14 cellular contexts compared by ENCODE assay signal in the genomic region with DNA sequence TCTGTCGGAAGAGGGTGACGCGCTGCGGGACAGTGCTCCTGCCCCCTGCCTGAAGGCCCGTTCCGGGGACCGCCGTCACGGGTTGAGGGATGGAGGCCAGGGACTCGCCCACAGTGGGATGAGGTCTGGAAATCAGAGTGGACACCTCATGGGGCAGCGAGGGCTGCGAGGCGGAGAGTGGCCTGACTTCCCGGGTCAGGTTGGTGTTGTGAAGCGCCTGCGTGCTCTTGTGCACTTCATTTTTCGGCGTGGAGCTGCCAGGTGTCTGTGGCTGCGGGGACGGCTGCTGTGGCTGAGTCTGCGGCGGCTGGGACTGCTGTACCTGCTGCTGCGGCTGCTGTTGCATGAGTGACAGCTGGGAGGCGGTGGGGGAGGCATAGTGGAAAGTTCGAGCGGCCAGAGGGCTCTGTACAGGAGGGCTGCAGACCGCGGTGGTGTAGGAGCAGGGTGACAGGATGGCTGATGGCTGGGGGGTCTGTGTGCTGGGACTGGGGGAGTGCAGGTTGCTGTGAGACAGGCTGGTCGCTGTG.
"Had no signal": no experiment of that assay in that cellular context is flagged by ENCODE, and none has a peak within 500 bp of the region (broad histone marks: within the 10 kb centered on the region; RNA-seq: fewer than 3 reads in every experiment).

No MANE protein-coding gene starts in this region.

- H3K4me1 Mint-ChIP-seq: activated CD4-positive, alpha-beta memory T cell treated with anti-CD3 and anti-CD28 coated beads, Interleukin-2, amount 10 ng/mL, durations not matched to agents 7 days and 5 days had no signal

- H3K4me1 ChIP-seq: breast epithelium, esophagus muscularis mucosa, left lung, right atrium auricular region had no signal

- H3K36me3 Mint-ChIP-seq: activated naive CD8-positive, alpha-beta T cell; type B pancreatic cell had no signal

- H3K27ac ChIP-seq: breast epithelium, dorsolateral prefrontal cortex, esophagus muscularis mucosa, left lung, right atrium auricular region had no signal

- H3K9me3 Mint-ChIP-seq: type B pancreatic cell had no signal

- H3K4me3 Mint-ChIP-seq: activated CD4-positive, alpha-beta memory T cell treated with anti-CD3 and anti-CD28 coated beads, Interleukin-2, amount 10 ng/mL, durations not matched to agents 7 days and 5 days; activated naive CD8-positive, alpha-beta T cell; T-helper 2 cell treated with Interferon-gamma antibody and Interleukin-4, amounts not matched to agents 5 μg/mL and 100 μg/mL, for 36 hours; type B pancreatic cell had no signal

- H3K27me3 Mint-ChIP-seq: activated CD4-positive, alpha-beta memory T cell treated with anti-CD3 and anti-CD28 coated beads, Interleukin-2, amount 10 ng/mL, durations not matched to agents 7 days and 5 days; activated naive CD8-positive, alpha-beta T cell; type B pancreatic cell had no signal

- DNase-seq: activated CD4-positive, alpha-beta memory T cell treated with anti-CD3 and anti-CD28 coated beads, Interleukin-2, amount 10 ng/mL, durations not matched to agents 7 days and 5 days; activated gamma-delta T cell; activated T-cell treated with anti-CD3 and anti-CD28 coated beads, Interleukin-2, amount 50 U/mL, for 48 hours; dorsolateral prefrontal cortex; mesenchymal stem cell; small intestine; substantia nigra had no signal

- ATAC-seq: left lung had no signal

- H3K4me3 ChIP-seq: breast epithelium, dorsolateral prefrontal cortex, esophagus muscularis mucosa, left lung, right atrium auricular region had no signal

- H3K36me3 ChIP-seq: breast epithelium, esophagus muscularis mucosa, left lung, right atrium auricular region had no signal

- H3K27ac Mint-ChIP-seq: activated CD4-positive, alpha-beta memory T cell treated with anti-CD3 and anti-CD28 coated beads, Interleukin-2, amount 10 ng/mL, durations not matched to agents 7 days and 5 days; activated naive CD8-positive, alpha-beta T cell; T-helper 2 cell treated with Interferon-gamma antibody and Interleukin-4, amounts not matched to agents 5 μg/mL and 100 μg/mL, for 36 hours; type B pancreatic cell had no signal

- H3K27me3 ChIP-seq: breast epithelium, dorsolateral prefrontal cortex, esophagus muscularis mucosa, left lung, right atrium auricular region had no signal

- H3K9me3 ChIP-seq: esophagus muscularis mucosa, right atrium auricular region had no signal
